ENCODE assay signal across 15 cellular contexts in the genomic region with DNA sequence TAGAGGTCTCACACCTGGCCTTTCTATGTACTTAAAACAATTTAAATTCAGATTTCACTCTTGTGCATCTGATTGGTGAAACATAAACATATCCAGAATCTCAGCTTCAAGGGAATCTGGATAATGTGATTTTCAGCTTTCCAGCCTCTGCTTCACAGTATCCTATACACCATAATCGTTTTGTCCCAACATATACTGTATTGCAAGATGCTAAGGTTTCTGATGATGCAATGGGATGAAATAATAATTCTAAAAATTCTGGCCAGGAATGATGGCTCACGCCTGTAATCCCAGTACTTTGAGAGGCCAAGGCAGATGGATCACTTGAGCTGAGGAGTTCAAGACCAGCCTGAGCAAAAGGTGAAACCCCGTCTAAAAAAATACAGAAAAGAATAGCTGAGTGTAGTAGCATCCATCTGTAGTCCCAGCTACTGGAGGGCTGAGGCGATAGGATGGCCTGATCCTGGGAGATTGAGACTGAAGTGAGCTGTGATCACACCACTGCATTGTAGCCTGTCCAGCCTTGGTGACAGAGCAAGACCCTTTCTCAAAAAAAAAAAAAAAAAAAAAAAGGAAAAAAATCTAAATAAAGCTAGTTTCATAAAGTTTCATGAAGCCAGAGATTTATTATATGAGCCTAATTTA. TPM values are rescaled to one million over a fixed set of nuclear protein-coding genes. Genes with fewer than 3 reads are reported as not detected.
DNase-seq lines count a peak whose midpoint lies in the region; ATAC-seq, FAIRE-seq and TF ChIP-seq lines count a peak whose summit lies in the region.
"Had no signal": no experiment of that assay in that cellular context is flagged by ENCODE, and none has a peak within 500 bp of the region (broad histone marks: within the 10 kb centered on the region; RNA-seq: fewer than 3 reads in every experiment).

No MANE protein-coding gene starts in this region.

- dilution Hi-C loops in endothelial cell of umbilical vein (cut with MboI; ENCODE audit: extremely low pct_ligation_motif_present, low sequenced_read_pairs) = no loop called here

- peak overlapping the region; percentile 69 for H3K27ac Mint-ChIP-seq in GM23338
- H3K27ac Mint-ChIP-seq: B cell; CD4-positive, alpha-beta T cell; IgD-negative memory B cell had no signal

- no peak for DNase-seq in GM23338 (ENCODE audit: low spot score)
- peak; percentile 90 for DNase-seq in OCI-M1 (lab: John Stamatoyannopoulos, UW)
- no peak for DNase-seq in endothelial cell of umbilical vein (ENCODE audit: low read depth, low spot score)
- no peak for DNase-seq in mesenchymal stem cell
- no peak for DNase-seq in SHP77 treated with DMSO at 0.1 percent for 48 hours (lab: John Stamatoyannopoulos, UW)
- no peak for DNase-seq in NCI-H2081 treated with DMSO at 0.1 percent for 48 hours (lab: John Stamatoyannopoulos, UW)
- no peak for DNase-seq in upper lobe of right lung
- no peak for DNase-seq in UCSD-AML1 (lab: John Stamatoyannopoulos, UW; ENCODE audit: unreplicated experiment)
- DNase-seq: C1 segment of cervical spinal cord; Calu3; CD4-positive, alpha-beta T cell; DMS 273 treated with DMSO at 0.1 percent for 48 hours had no signal

- no peak for TF ChIP-seq POLR2A in endothelial cell of umbilical vein (IDR thresholded peaks at IDR 0.05; ENCODE audit: low read depth, low read length)

- H2BK12ac ChIP-seq in mesenchymal stem cell (ENCODE audit: low read length in 2 of 2) = no peak overlapping the region

- peaks cover 40% of the 10 kb centered on the region for H3K4me1 Mint-ChIP-seq in GM23338
- H3K4me1 Mint-ChIP-seq: B cell had no signal

- intact Hi-C loops in endothelial cell of umbilical vein (cut with micrococcal nuclease) = no loop called here
- intact Hi-C loops in upper lobe of right lung (cut with DNase I) = no loop called here

- no peak overlapping the region for H2BK5ac ChIP-seq in mesenchymal stem cell (ENCODE audit: low read depth, low read length, poor library complexity, severe bottlenecking)

- peak; percentile 60 for ATAC-seq in GM23338
- no peak for ATAC-seq in upper lobe of right lung

- H3K36me3 Mint-ChIP-seq in GM23338 (ENCODE audit: low read depth) = no peaks in the 10 kb centered on the region

- no peak overlapping the region for H3K4me3 Mint-ChIP-seq in GM23338
- H3K4me3 Mint-ChIP-seq: B cell; CD4-positive, alpha-beta T cell; IgD-negative memory B cell had no signal

- no peak for TF ChIP-seq CTCF in GM23338 (conservative IDR thresholded peaks at IDR 0.05; ENCODE audit: low read depth in 2 of 2)
- TF ChIP-seq CTCF in endothelial cell of umbilical vein (IDR thresholded peaks at IDR 0.05; ENCODE audit: extremely low read depth in 1 of 2, insufficient read depth in 1 of 2, low read depth in 1 of 2, low read length in 2 of 2) = no peak
- TF ChIP-seq CTCF in upper lobe of right lung (IDR thresholded peaks at IDR 0.05) = no peak

- H3K27me3 ChIP-seq in GM23338 (ENCODE audit: insufficient read depth) (no peaks in the 10 kb centered on the region), endothelial cell of umbilical vein (ENCODE audit: control insufficient read depth in 2 of 2, insufficient read depth in 2 of 2, low read length in 2 of 2) (no peaks in the 10 kb centered on the region), mesenchymal stem cell (ENCODE audit: control insufficient read depth in 1 of 2, insufficient read depth in 1 of 2, low read length in 2 of 2) (no peaks in the 10 kb centered on the region), upper lobe of right lung (no peaks in the 10 kb centered on the region)

- H3K27ac ChIP-seq in GM23338 (ENCODE audit: low read depth) (no peak overlapping the region), endothelial cell of umbilical vein (ENCODE audit: insufficient read depth, low read depth, low read length) (no peak overlapping the region), mesenchymal stem cell (ENCODE audit: low read length, poor library complexity, severe bottlenecking) (no peak overlapping the region), upper lobe of right lung (no peak overlapping the region)

- no peak overlapping the region for H4K91ac ChIP-seq in mesenchymal stem cell (ENCODE audit: low read length)

- no peaks in the 10 kb centered on the region for H3K9me1 ChIP-seq in endothelial cell of umbilical vein (replicated peaks; ENCODE audit: control insufficient read depth, extremely low read depth, insufficient read depth, low read length)

- H3F3A ChIP-seq in GM23338 (replicated peaks; ENCODE audit: low read depth) = no peaks in the 10 kb centered on the region

- no peak overlapping the region for H2BK15ac ChIP-seq in mesenchymal stem cell (ENCODE audit: low read depth, poor library complexity, severe bottlenecking)

- no peak overlapping the region for H3K4me3 ChIP-seq in GM23338
- no peak overlapping the region for H3K4me3 ChIP-seq in endothelial cell of umbilical vein (replicated peaks in 1 of 3; ENCODE audit: insufficient read depth in 1 of 3, low read depth in 1 of 3, low read length in 3 of 3)
- no peak overlapping the region for H3K4me3 ChIP-seq in mesenchymal stem cell (ENCODE audit: insufficient read depth in 1 of 2, low read depth in 1 of 2, low read length in 2 of 2)
- H3K4me3 ChIP-seq in upper lobe of right lung = no peak overlapping the region
- H3K4me3 ChIP-seq: HAP-1 had no signal

- H3K9me2 ChIP-seq in GM23338 (ENCODE audit: insufficient read depth) = no peaks in the 10 kb centered on the region

- H3K9ac ChIP-seq in endothelial cell of umbilical vein (replicated peaks; ENCODE audit: extremely low read depth, insufficient read depth, low read length) (no peak overlapping the region), mesenchymal stem cell (ENCODE audit: low read length) (no peak overlapping the region)

- H4K20me1 ChIP-seq in GM23338 (replicated peaks; ENCODE audit: insufficient read depth) (no peaks in the 10 kb centered on the region), endothelial cell of umbilical vein (replicated peaks; ENCODE audit: control insufficient read depth, extremely low read depth, insufficient read depth, low read length) (no peaks in the 10 kb centered on the region)

- WGBS in mesenchymal stem cell = 100% methylated on average over 3 of the region's 4 CpGs

- H3K4me2 ChIP-seq in GM23338 (no peak overlapping the region), endothelial cell of umbilical vein (ENCODE audit: insufficient read depth, low read length) (no peak overlapping the region), mesenchymal stem cell (ENCODE audit: low read length, poor library complexity, severe bottlenecking) (no peak overlapping the region)

- H3K4me1 ChIP-seq in GM23338 (ENCODE audit: insufficient read depth) = peaks cover 37% of the 10 kb centered on the region
- peaks cover 6% of the 10 kb centered on the region for H3K4me1 ChIP-seq in endothelial cell of umbilical vein (ENCODE audit: control insufficient read depth, extremely low read depth, insufficient read depth, low read length)
- H3K4me1 ChIP-seq in mesenchymal stem cell (ENCODE audit: control insufficient read depth, insufficient read depth, low read depth, low read length) = peaks cover 1% of the 10 kb centered on the region
- H3K4me1 ChIP-seq in upper lobe of right lung = no peaks in the 10 kb centered on the region
- H3K4me1 ChIP-seq: HAP-1 had no signal

- H3K14ac ChIP-seq in mesenchymal stem cell (ENCODE audit: low read length in 2 of 2) = no peak overlapping the region

- no peaks in the 10 kb centered on the region for H3K79me1 ChIP-seq in mesenchymal stem cell (replicated peaks; ENCODE audit: low read length, poor library complexity, severe bottlenecking)

- POLR2A ChIA-PET in endothelial cell of umbilical vein (lab: Charles Lee) = interaction anchor here (0.6 to 1.4 kb wide), 2 partner anchors 41 to 158 kb away, joined by 4 to 5 read pairs; a partner anchor contains a TSS

- H3K9me3 Mint-ChIP-seq in GM23338 = no peaks in the 10 kb centered on the region
- H3K9me3 Mint-ChIP-seq: CD4-positive, alpha-beta T cell; IgD-negative memory B cell had no signal

- no peaks in the 10 kb centered on the region for H3K79me2 ChIP-seq in GM23338 (replicated peaks; ENCODE audit: insufficient read depth)
- H3K79me2 ChIP-seq in endothelial cell of umbilical vein (ENCODE audit: control insufficient read depth, insufficient read depth, low read length) = no peaks in the 10 kb centered on the region

- BruUV-seq in endothelial cell of umbilical vein (replicated peaks; lab: Mats Ljungman, UMichigan) = no TSS peak

- H2BK120ac ChIP-seq in mesenchymal stem cell (ENCODE audit: low read depth, low read length) = no peak overlapping the region

- H3K9me3 ChIP-seq in endothelial cell of umbilical vein (replicated peaks; ENCODE audit: control insufficient read depth, insufficient read depth, low read length) = no peaks in the 10 kb centered on the region
- no peaks in the 10 kb centered on the region for H3K9me3 ChIP-seq in mesenchymal stem cell (ENCODE audit: control insufficient read depth, low read length)
- H3K9me3 ChIP-seq in upper lobe of right lung = no peaks in the 10 kb centered on the region
- H3K9me3 ChIP-seq: HAP-1 had no signal

- H2AK5ac ChIP-seq in mesenchymal stem cell (ENCODE audit: low read length, severe bottlenecking) = peak overlapping the region; percentile 5

- CTCF ChIA-PET in endothelial cell of umbilical vein (lab: Charles Lee) = interaction anchor here (1.0 to 2.2 kb wide), 4 partner anchors 12 to 362 kb away, joined by 3 to 7 read pairs (median 6); no protein-coding TSS in a partner anchor

- FAIRE-seq in endothelial cell of umbilical vein (lab: Jason Lieb, UNC) = peak; percentile 4

- H4K8ac ChIP-seq in mesenchymal stem cell (ENCODE audit: low read length) = no peak overlapping the region

- no peak overlapping the region for H3K4ac ChIP-seq in mesenchymal stem cell (ENCODE audit: low read depth in 1 of 2, low read length in 2 of 2)

- no peak overlapping the region for H3K18ac ChIP-seq in mesenchymal stem cell (ENCODE audit: low read depth in 1 of 2, low read length in 2 of 2)

- H3K36me3 ChIP-seq in GM23338 (ENCODE audit: insufficient read depth) (no peaks in the 10 kb centered on the region), endothelial cell of umbilical vein (ENCODE audit: control insufficient read depth in 2 of 2, extremely low read depth in 1 of 2, insufficient read depth in 2 of 2, low read length in 2 of 2) (no peaks in the 10 kb centered on the region), mesenchymal stem cell (ENCODE audit: control insufficient read depth in 1 of 2, insufficient read depth in 2 of 2, low read depth in 1 of 2, low read length in 2 of 2) (no peaks in the 10 kb centered on the region), upper lobe of right lung (peaks cover 3% of the 10 kb centered on the region)
- H3K36me3 ChIP-seq: HAP-1 had no signal

- H3K23ac ChIP-seq in mesenchymal stem cell (ENCODE audit: low read length in 2 of 2) = no peak overlapping the region

- H2AFZ ChIP-seq in GM23338 (no peak overlapping the region), endothelial cell of umbilical vein (ENCODE audit: low read depth, low read length) (no peak overlapping the region), mesenchymal stem cell (ENCODE audit: low read depth, low read length) (no peak overlapping the region)

- peaks cover 6% of the 10 kb centered on the region for H3K27me3 Mint-ChIP-seq in GM23338 (ENCODE audit: insufficient read depth, low read depth, poor library complexity)
- H3K27me3 Mint-ChIP-seq: B cell; CD4-positive, alpha-beta T cell; IgD-negative memory B cell had no signal

RNA-seq across cellular contexts. Expression of a gene that starts 41.0 kb away (rescaled TPM):
- total RNA-seq in GM23338 (2014; rRNA removed; shearing (Covaris generic)) = 396 and 408 TPM in 2 replicates
- polyA plus RNA-seq in GM23338 (2016; fragmentation: Nextera tagmentation; extraction: Ambion mirVana) (432 and 444 TPM in 2 replicates), endothelial cell of umbilical vein (144 and 186 TPM in 2 replicates)
- total RNA-seq in endothelial cell of umbilical vein (130 and 226 TPM in 2 replicates), upper lobe of right lung (278 TPM)
- polyA plus RNA-seq in endothelial cell of umbilical vein (2011; cell fraction: cytosol; rRNA removed) = 186 and 204 TPM in 2 replicates
- 107 and 150 TPM in 2 replicates for polyA plus RNA-seq in endothelial cell of umbilical vein (2011; cell fraction: nucleus; rRNA removed)
- 325 and 496 TPM in 2 replicates for polyA plus RNA-seq in endothelial cell of umbilical vein (2012)
- 108 and 124 TPM in 2 replicates for polyA minus RNA-seq in endothelial cell of umbilical vein
- polyA minus RNA-seq in endothelial cell of umbilical vein (2011; cell fraction: cytosol; rRNA and poly(A)+ RNA removed) = 77.6 TPM
- 149 and 155 TPM in 2 replicates for polyA minus RNA-seq in endothelial cell of umbilical vein (2011; cell fraction: nucleus; rRNA and poly(A)+ RNA removed)
- 491 TPM for polyA plus RNA-seq in mesenchymal stem cell (2013, experiment 1 of 2)
- polyA plus RNA-seq in mesenchymal stem cell (2013, experiment 2 of 2) = 516 TPM
